Comparison of ENCODE assay signal across 12 cellular contexts in genomic region chr9:93678199-93679019, GRCh38.
DNase-seq lines count a peak whose midpoint lies in the region; ATAC-seq, FAIRE-seq and TF ChIP-seq lines count a peak whose summit lies in the region.
"Had no signal": no experiment of that assay in that cellular context is flagged by ENCODE, and none has a peak within 500 bp of the region (broad histone marks: within the 10 kb centered on the region; RNA-seq: fewer than 3 reads in every experiment).

No MANE protein-coding gene starts in this region.

- no peaks in the 10 kb centered on the region for H3K27me3 ChIP-seq in K562 (ENCODE audit: control insufficient read depth in 2 of 2, insufficient read depth in 2 of 2, low read length in 2 of 2)
- no peaks in the 10 kb centered on the region for H3K27me3 ChIP-seq in left lung
- no peaks in the 10 kb centered on the region for H3K27me3 ChIP-seq in tibial artery
- H3K27me3 ChIP-seq: MG63 had no signal

- CTCF ChIA-PET in K562 (lab: Yijun Ruan, JAX; ENCODE audit: low intra/inter-chr PET ratio) = no interaction called here

- no peak overlapping the region for H3K4me3 Mint-ChIP-seq in activated T-helper 2 cell treated with anti-CD3 and anti-CD28 coated beads, Interferon-gamma antibody, Interleukin-2, Interleukin-4, amounts not matched to agents 10 μg/mL and 5 μg/mL and 100 μg/mL, durations not matched to agents 14 hours and 24 hours and 36 hours (ENCODE audit: low read depth)

- H3K4me3 ChIP-seq in K562 = no peak overlapping the region
- H3K4me3 ChIP-seq in left lung = no peak overlapping the region
- H3K4me3 ChIP-seq in tibial artery = no peak overlapping the region
- H3K4me3 ChIP-seq: MG63 had no signal

- no peak for TF ChIP-seq POLR2A in K562 (conservative IDR thresholded peaks at IDR 0.05)

- H2AFZ ChIP-seq in K562 (ENCODE audit: low read depth, low read length) = no peak overlapping the region

- no peaks in the 10 kb centered on the region for H3K9me3 ChIP-seq in K562 (replicated peaks; ENCODE audit: control insufficient read depth, insufficient read depth, low read depth, low read length)
- no peaks in the 10 kb centered on the region for H3K9me3 ChIP-seq in left lung
- no peaks in the 10 kb centered on the region for H3K9me3 ChIP-seq in tibial artery
- H3K9me3 ChIP-seq: MG63 had no signal

- intact Hi-C loops in K562 (cut with micrococcal nuclease) = no loop called here
- intact Hi-C loops in left lung (cut with DNase I) = no loop called here
- intact Hi-C loops in tibial artery (cut with DNase I; ENCODE audit: low total_unique reads) = no loop called here
- intact Hi-C loops in activated T-helper 2 cell treated with anti-CD3 and anti-CD28 coated beads, Interferon-gamma antibody, Interleukin-2, Interleukin-4, amounts not matched to agents 10 μg/mL and 5 μg/mL and 100 μg/mL, durations not matched to agents 14 hours and 24 hours and 36 hours (cut with micrococcal nuclease) = no loop called here

- no peak overlapping the region for H3K4me2 ChIP-seq in K562 (ENCODE audit: insufficient read depth, low read length)

- TF ChIP-seq RAD21 in K562 (CRISPR knock-in tag; conservative IDR thresholded peaks at IDR 0.05 in 1 of 2, IDR thresholded peaks at IDR 0.05 in 1 of 2) = no peak

- BruUV-seq in K562 (replicated peaks; lab: Mats Ljungman, UMichigan) = TSS peak; percentile 74

- DNase-seq in activated gamma-delta T cell treated with Interleukin-2 at 50 U/mL for 16 hours = peak; percentile 0
- DNase-seq in activated gamma-delta T cell (lab: John Stamatoyannopoulos, UW) = no peak
- no peak for DNase-seq in K562 (ENCODE audit: extremely low read depth in 1 of 4, low spot score in 3 of 4)
- DNase-seq in left lung = peak; percentile 17 to 69
- DNase-seq in tibial artery = peak; percentile 15 to 51
- DNase-seq in activated T-helper 2 cell treated with anti-CD3 and anti-CD28 coated beads, Interferon-gamma antibody, Interleukin-2, Interleukin-4, amounts not matched to agents 10 μg/mL and 5 μg/mL and 100 μg/mL, durations not matched to agents 14 hours and 24 hours and 36 hours (ENCODE audit: low spot score) = no peak
- DNase-seq in activated CD4-positive, CD25-positive, alpha-beta regulatory T cell (lab: John Stamatoyannopoulos, UW) = no peak
- DNase-seq: MG63, NCI-H2171 treated with DMSO at 0.1 percent for 48 hours had no signal

- no peak for FAIRE-seq in K562 (lab: Jason Lieb, UNC)
- FAIRE-seq: endometrium, GM12891 had no signal

- POLR2A ChIA-PET in K562 (lab: Yijun Ruan, JAX) = interaction anchor here (1.2 kb wide), 1 partner anchor 10 kb away, joined by 4 read pairs; no protein-coding TSS in a partner anchor

- 82% methylated on average over 15 of the region's 17 CpGs for WGBS in K562 (ENCODE audit: insufficient coverage, low coverage, missing lambda C conversion rate)

- H3K36me3 ChIP-seq in K562 (ENCODE audit: control insufficient read depth, insufficient read depth, low read length) (peaks cover 18% of the 10 kb centered on the region; the same call in 1 of the 3 replicates), left lung (peaks cover 0 to 63% of the 10 kb centered on the region in 2 donors), tibial artery (peaks cover 15 to 52% (median 50%) of the 10 kb centered on the region in 3 donors)
- H3K36me3 ChIP-seq: MG63 had no signal

- H3K4me1 Mint-ChIP-seq in activated T-helper 2 cell treated with anti-CD3 and anti-CD28 coated beads, Interferon-gamma antibody, Interleukin-2, Interleukin-4, amounts not matched to agents 10 μg/mL and 5 μg/mL and 100 μg/mL, durations not matched to agents 14 hours and 24 hours and 36 hours (ENCODE audit: low read depth) = no peaks in the 10 kb centered on the region

- no peak overlapping the region for H3K9ac ChIP-seq in K562 (ENCODE audit: insufficient read depth in 1 of 2, low read depth in 2 of 2, low read length in 2 of 2)

- no peaks in the 10 kb centered on the region for H3K9me1 ChIP-seq in K562 (ENCODE audit: control insufficient read depth, insufficient read depth, low read length)

- no peaks in the 10 kb centered on the region for H4K20me1 ChIP-seq in K562 (replicated peaks; ENCODE audit: control insufficient read depth, insufficient read depth, low read length)

- TF ChIP-seq EP300 in K562 (IDR thresholded peaks at IDR 0.05; ENCODE audit: low read length) = no peak

- ATAC-seq in K562 (no peak), left lung (no peak), HG03378 (IDR thresholded peaks at IDR 0.05; ENCODE audit: unreplicated experiment) (no peak)

- peaks cover 0 to 18% of the 10 kb centered on the region in 2 experiments; a peak in 1 of 5 replicates for H3K4me1 ChIP-seq in K562 (replicated peaks in 1 of 2; ENCODE audit: control insufficient read depth in 2 of 2, insufficient read depth in 2 of 2, low read length in 2 of 2)
- H3K4me1 ChIP-seq in left lung = no peaks in the 10 kb centered on the region
- no peaks in the 10 kb centered on the region for H3K4me1 ChIP-seq in tibial artery

- in situ Hi-C loops in K562 (cut with MboI) = loop anchor here (25.0 kb wide), 1 partner anchor 534 kb away; no protein-coding TSS in a partner anchor

- H3K27me3 Mint-ChIP-seq in activated T-helper 2 cell treated with anti-CD3 and anti-CD28 coated beads, Interferon-gamma antibody, Interleukin-2, Interleukin-4, amounts not matched to agents 10 μg/mL and 5 μg/mL and 100 μg/mL, durations not matched to agents 14 hours and 24 hours and 36 hours (ENCODE audit: low read depth) = no peaks in the 10 kb centered on the region

- no peaks in the 10 kb centered on the region for H3K9me3 Mint-ChIP-seq in activated T-helper 2 cell treated with anti-CD3 and anti-CD28 coated beads, Interferon-gamma antibody, Interleukin-2, Interleukin-4, amounts not matched to agents 10 μg/mL and 5 μg/mL and 100 μg/mL, durations not matched to agents 14 hours and 24 hours and 36 hours

- TF ChIP-seq CTCF in K562 (IDR thresholded peaks at IDR 0.05 in 2 of 3, conservative IDR thresholded peaks at IDR 0.05 in 1 of 3; ENCODE audit: insufficient read depth in 2 of 3, low read depth in 1 of 3, low read length in 3 of 3) (no peak), left lung (IDR thresholded peaks at IDR 0.05) (no peak), tibial artery (IDR thresholded peaks at IDR 0.05) (no peak)

- no peak overlapping the region for H3K27ac ChIP-seq in K562 (ENCODE audit: extremely low read depth, low read depth, low read length)
- no peak overlapping the region for H3K27ac ChIP-seq in left lung
- H3K27ac ChIP-seq in tibial artery = no peak overlapping the region

- H3K27ac Mint-ChIP-seq in activated T-helper 2 cell treated with anti-CD3 and anti-CD28 coated beads, Interferon-gamma antibody, Interleukin-2, Interleukin-4, amounts not matched to agents 10 μg/mL and 5 μg/mL and 100 μg/mL, durations not matched to agents 14 hours and 24 hours and 36 hours = no peak overlapping the region

- no peaks in the 10 kb centered on the region for H3K79me2 ChIP-seq in K562 (ENCODE audit: control insufficient read depth, insufficient read depth, low read length)

- peaks cover 4% of the 10 kb centered on the region for H3K36me3 Mint-ChIP-seq in activated T-helper 2 cell treated with anti-CD3 and anti-CD28 coated beads, Interferon-gamma antibody, Interleukin-2, Interleukin-4, amounts not matched to agents 10 μg/mL and 5 μg/mL and 100 μg/mL, durations not matched to agents 14 hours and 24 hours and 36 hours (ENCODE audit: low read depth)

TF ChIP-seq in K562, 482 proteins besides CTCF, POLR2A, EP300 and RAD21 (continues in another document):
- TF ChIP-seq PPARD (CRISPR knock-in tag; IDR thresholded peaks at IDR 0.05) = no peak
- TF ChIP-seq ZNF707 (CRISPR knock-in tag; conservative IDR thresholded peaks at IDR 0.05) = no peak
- peak; percentile 77 for TF ChIP-seq MAFG (tag; conservative IDR thresholded peaks at IDR 0.05)
- no peak for TF ChIP-seq MTA2 (IDR thresholded peaks at IDR 0.05; ENCODE audit: low read depth)
- TF ChIP-seq POLR3G (IDR thresholded peaks at IDR 0.05; ENCODE audit: extremely low read depth, insufficient read length, insufficient replicate concordance) = no peak
- TF ChIP-seq ZNF644 (tag; IDR thresholded peaks at IDR 0.05; ENCODE audit: low read depth) = no peak
- no peak for TF ChIP-seq HNRNPLL (IDR thresholded peaks at IDR 0.05; ENCODE audit: low read depth, low read length, poor library complexity, severe bottlenecking)
- TF ChIP-seq ZNF282 (CRISPR knock-in tag; IDR thresholded peaks at IDR 0.05) = no peak
- TF ChIP-seq PML (IDR thresholded peaks at IDR 0.05; ENCODE audit: low read length) = no peak
- no peak for TF ChIP-seq PCBP1 (IDR thresholded peaks at IDR 0.05; ENCODE audit: low read depth, low read length, poor library complexity, severe bottlenecking)
- TF ChIP-seq MAFK (IDR thresholded peaks at IDR 0.05; ENCODE audit: low read length) = peak; percentile 72; the same call in 1 of the 2 replicates
- no peak for TF ChIP-seq NFATC3 (IDR thresholded peaks at IDR 0.05)
- no peak for TF ChIP-seq IFI16 (CRISPR knock-in tag; IDR thresholded peaks at IDR 0.05)
- no peak for TF ChIP-seq FOSL1 (tag; conservative IDR thresholded peaks at IDR 0.05)
- TF ChIP-seq NFE2 (IDR thresholded peaks at IDR 0.05; ENCODE audit: low read depth) = 0 out of 2 replicates have a peak, but pooled peaks have one; percentile 16
- TF ChIP-seq MAFF (IDR thresholded peaks at IDR 0.05; ENCODE audit: low read length) = peak; percentile 79
- no peak for TF ChIP-seq ZNF696 (CRISPR knock-in tag; conservative IDR thresholded peaks at IDR 0.05)
- no peak for TF ChIP-seq ZNF449 (CRISPR knock-in tag; IDR thresholded peaks at IDR 0.05)
- peak; percentile 88 for TF ChIP-seq C11orf30 (IDR thresholded peaks at IDR 0.05; ENCODE audit: low read depth)
- TF ChIP-seq YBX1 (IDR thresholded peaks at IDR 0.05) = no peak
- no peak for TF ChIP-seq DPF2 (IDR thresholded peaks at IDR 0.05)
- TF ChIP-seq ZNF41 (CRISPR knock-in tag; conservative IDR thresholded peaks at IDR 0.05) = no peak
- TF ChIP-seq SNAPC5 (CRISPR knock-in tag; IDR thresholded peaks at IDR 0.05) = no peak
- TF ChIP-seq TAF9B (IDR thresholded peaks at IDR 0.05; ENCODE audit: partially characterized antibody) = no peak

Comparison
In these comparisons a context has a peak if more than half of its experiments do, and no peak if none do; other contexts are left out.
1. DNase-seq: peak in activated gamma-delta T cell treated with Interleukin-2 at 50 U/mL for 16 hours (single experiment), left lung (2 of 2) and tibial artery (2 of 2); none in activated gamma-delta T cell (single experiment), K562 (0 of 4), activated T-helper 2 cell treated with anti-CD3 and anti-CD28 coated beads, Interferon-gamma antibody, Interleukin-2, Interleukin-4, amounts not matched to agents 10 μg/mL and 5 μg/mL and 100 μg/mL, durations not matched to agents 14 hours and 24 hours and 36 hours (single experiment) and activated CD4-positive, CD25-positive, alpha-beta regulatory T cell (0 of 4).